In the genomic region with DNA sequence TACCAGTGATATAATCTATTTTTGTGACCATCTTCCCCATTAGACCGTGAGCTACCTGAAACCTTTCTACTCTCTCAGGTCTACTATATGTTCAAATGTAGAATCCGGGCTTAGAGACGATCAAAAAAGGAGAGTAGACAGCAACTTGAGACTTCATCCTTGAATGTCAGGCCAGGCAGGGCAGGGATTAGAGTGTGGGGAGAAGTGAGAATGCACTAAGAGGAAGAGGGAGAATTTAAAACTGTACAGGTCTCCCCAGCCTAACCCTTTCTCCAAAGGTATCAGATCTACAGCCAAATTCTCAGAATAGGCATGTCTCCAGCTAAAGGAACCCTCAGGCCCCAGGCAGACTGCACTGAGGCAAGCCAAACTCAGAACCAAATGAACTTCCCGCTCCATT, we compare ENCODE assay signal across 8 cellular contexts. TPM values are rescaled to one million over a fixed set of nuclear protein-coding genes. Genes with fewer than 3 reads are reported as not detected.
DNase-seq lines count a peak whose midpoint lies in the region; TF ChIP-seq lines count a peak whose summit lies in the region.

No MANE protein-coding gene starts in this region.

- H3K27me3 ChIP-seq in ACC112 (ENCODE audit: insufficient read depth, low read length) (no peaks in the 10 kb centered on the region), breast epithelium (no peaks in the 10 kb centered on the region), mucosa of rectum (ENCODE audit: control insufficient read depth in 2 of 2, insufficient read depth in 2 of 2, low read length in 2 of 2) (no peaks in the 10 kb centered on the region)

- H3K9me3 ChIP-seq in breast epithelium (no peaks in the 10 kb centered on the region), mucosa of rectum (ENCODE audit: control insufficient read depth in 2 of 2, low read length in 2 of 2) (no peaks in the 10 kb centered on the region)

- in situ Hi-C loops in KBM-7 (cut with MboI; ENCODE audit: low pct_unique_long_range_greater_than_20kb, low sequenced_read_pairs), result no loop called here

- H3K27ac ChIP-seq in ACC112 (ENCODE audit: low read depth, low read length) (peak overlapping the region; percentile 78), breast epithelium (peak overlapping the region; percentile 89 to 97), mucosa of rectum (ENCODE audit: low read depth in 2 of 2, low read length in 2 of 2) (peak overlapping the region; percentile 87 to 93)

- TF ChIP-seq POLR2A in breast epithelium (IDR thresholded peaks at IDR 0.05), result no peak

- peak overlapping the region; percentile 91 to 96 for H3K9ac ChIP-seq in mucosa of rectum (ENCODE audit: low read depth in 1 of 2, low read length in 2 of 2)

- peaks cover 41% of the 10 kb centered on the region for H3K79me2 ChIP-seq in ACC112 (ENCODE audit: control insufficient read depth, insufficient read depth, low read length, unreplicated experiment)

- intact Hi-C loops in breast epithelium (cut with DNase I; ENCODE audit: low total_unique reads), result no loop called here

- H2AFZ ChIP-seq in ACC112 (ENCODE audit: low read length, unreplicated experiment), result no peak overlapping the region

- peaks cover 8% of the 10 kb centered on the region; the same call in 1 of the 2 replicates for H3K36me3 ChIP-seq in ACC112 (ENCODE audit: insufficient read depth, low read length)
- H3K36me3 ChIP-seq in breast epithelium, result peaks cover 14% of the 10 kb centered on the region
- peaks cover 26 to 32% of the 10 kb centered on the region in 2 donors for H3K36me3 ChIP-seq in mucosa of rectum (ENCODE audit: control insufficient read depth in 2 of 2, insufficient read depth in 2 of 2, low read length in 2 of 2)

- H3K4me3 ChIP-seq in ACC112 (ENCODE audit: low read depth, low read length), result peak overlapping the region; percentile 92
- peak overlapping the region; percentile 86 to 91 (median 89) for H3K4me3 ChIP-seq in breast epithelium
- peak overlapping the region; percentile 81 to 90 for H3K4me3 ChIP-seq in mucosa of rectum (ENCODE audit: low read length in 2 of 2)

- no peak for TF ChIP-seq CTCF in breast epithelium (IDR thresholded peaks at IDR 0.05)

- peaks cover 27% of the 10 kb centered on the region for H3K4me1 ChIP-seq in ACC112 (ENCODE audit: control insufficient read depth, insufficient read depth, low read length, unreplicated experiment)
- peaks cover 10 to 19% of the 10 kb centered on the region in 2 donors for H3K4me1 ChIP-seq in breast epithelium
- H3K4me1 ChIP-seq in mucosa of rectum (ENCODE audit: control insufficient read depth in 2 of 2, insufficient read depth in 2 of 2, low read length in 2 of 2), result peaks cover 24 to 25% of the 10 kb centered on the region in 2 donors

- DNase-seq in KBM-7 (peak; percentile 16), breast epithelium (ENCODE audit: low spot score in 2 of 2) (no peak), midbrain (lab: John Stamatoyannopoulos, UW) (no peak), 8988T (no peak)
- DNase-seq in stimulated activated CD4-positive, alpha-beta T cell treated with anti-CD3 and anti-CD28 coated beads, Interleukin-12 subunit alpha, Interleukin-12 subunit beta, amount 100 ng/mL, for 4 hours, result no peak
- no peak for DNase-seq in activated CD4-positive, CD25-positive, alpha-beta regulatory T cell (lab: John Stamatoyannopoulos, UW)

RNA-seq across cellular contexts. Expression of a gene that starts 0.9 kb away (rescaled TPM):
- total RNA-seq in breast epithelium, result 100 to 1,000 TPM in 2 of 3 donors, 10 to 100 TPM in 1; 87.2 to 120 (median 112) TPM

RNA-seq across cellular contexts. Expression of a gene that starts 3.6 kb away (rescaled TPM):
- total RNA-seq in breast epithelium, result not detected

RNA-seq across cellular contexts. Expression of a gene that starts 10.3 kb away (rescaled TPM):
- total RNA-seq in breast epithelium, result 10 to 100 TPM; 12.1 to 22.4 (median 21.4) TPM

RNA-seq across cellular contexts. Expression of a gene that starts 21.5 kb away (rescaled TPM):
- total RNA-seq in breast epithelium, result 100 to 1,000 TPM in 1 of 3 donors, 10 to 100 TPM in 2; 14.9 to 103 (median 17.1) TPM

RNA-seq across cellular contexts. Expression of a gene that starts 21.8 kb away (rescaled TPM):
- 100 to 1,000 TPM; 240 to 412 (median 283) TPM for total RNA-seq in breast epithelium
